Comparison of ENCODE assay signal across 8 cellular contexts in the genomic region with DNA sequence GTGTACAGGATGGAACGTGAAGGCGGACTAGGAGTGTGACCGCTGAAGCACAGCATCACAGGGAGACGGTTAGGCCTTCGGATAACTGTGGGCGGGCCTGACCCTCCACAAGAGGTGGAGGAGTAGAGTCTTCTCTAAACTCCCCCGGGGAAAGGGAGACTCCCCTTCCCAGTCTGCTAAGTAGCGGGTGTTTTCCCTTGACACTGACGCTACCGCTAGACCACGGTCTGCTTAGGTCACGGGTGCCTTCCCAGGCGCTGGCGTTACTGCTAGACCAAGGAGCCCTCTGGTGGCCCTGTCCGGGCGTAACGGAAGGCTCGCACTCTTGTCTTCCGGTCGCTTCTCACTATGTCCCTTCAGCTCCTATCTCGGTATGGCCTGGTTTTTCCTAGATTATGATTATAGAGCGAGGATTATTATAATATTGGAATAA. TPM values are rescaled to one million over a fixed set of nuclear protein-coding genes. Genes with fewer than 3 reads are reported as not detected.
DNase-seq lines count a peak whose midpoint lies in the region; ATAC-seq and TF ChIP-seq lines count a peak whose summit lies in the region.
"Not testable (repeated sequence)": the region's sequence is repeated elsewhere in the genome, so short reads cannot be mapped to it uniquely, and the experiment has no call there.

No MANE protein-coding gene starts in this region.

- TF ChIP-seq CTCF in CD4-positive, alpha-beta T cell (IDR thresholded peaks at IDR 0.05) = not testable (repeated sequence)
- TF ChIP-seq CTCF in fibroblast of the aortic adventitia (IDR thresholded peaks at IDR 0.05; ENCODE audit: insufficient read depth, low read length) = peak; percentile 12

- not testable (repeated sequence) for H3K27me3 Mint-ChIP-seq in CD4-positive, alpha-beta T cell; activated naive CD4-positive, alpha-beta T cell treated with anti-CD3 and anti-CD28 coated beads, Interleukin-2, amount 10 ng/mL, durations not matched to agents 7 days and 5 days

- H3K27ac Mint-ChIP-seq in CD4-positive, alpha-beta T cell = peak overlapping the region; percentile 69
- peak overlapping the region; percentile 85 for H3K27ac Mint-ChIP-seq in activated naive CD4-positive, alpha-beta T cell treated with anti-CD3 and anti-CD28 coated beads, Interleukin-2, amount 10 ng/mL, durations not matched to agents 7 days and 5 days

- H3K4me1 Mint-ChIP-seq in CD4-positive, alpha-beta T cell (ENCODE audit: low read depth) = peaks cover 11% of the 10 kb centered on the region
- H3K4me1 Mint-ChIP-seq in activated naive CD4-positive, alpha-beta T cell treated with anti-CD3 and anti-CD28 coated beads, Interleukin-2, amount 10 ng/mL, durations not matched to agents 7 days and 5 days = peaks cover 17% of the 10 kb centered on the region

- POLR2A ChIA-PET in CD4-positive, alpha-beta T cell (lab: Charles Lee) = interaction anchor here (1.5 to 1.7 kb wide), 2 partner anchors 106 to 130 kb away, joined by 5 to 6 read pairs; partner anchors contain the start of genes AURKAIP1 and CCNL2

- not testable (repeated sequence) for H3K27me3 ChIP-seq in CD4-positive, alpha-beta T cell (ENCODE audit: control insufficient read depth, insufficient read depth, low read length); SJCRH30

- peak overlapping the region; percentile 80 for H3K4me3 Mint-ChIP-seq in CD4-positive, alpha-beta T cell
- H3K4me3 Mint-ChIP-seq in activated naive CD4-positive, alpha-beta T cell treated with anti-CD3 and anti-CD28 coated beads, Interleukin-2, amount 10 ng/mL, durations not matched to agents 7 days and 5 days = peak overlapping the region; percentile 47

- H3K36me3 Mint-ChIP-seq in CD4-positive, alpha-beta T cell (ENCODE audit: low read depth); activated naive CD4-positive, alpha-beta T cell treated with anti-CD3 and anti-CD28 coated beads, Interleukin-2, amount 10 ng/mL, durations not matched to agents 7 days and 5 days: not testable (repeated sequence)

- not testable (repeated sequence) for H3K27ac ChIP-seq in CD4-positive, alpha-beta T cell (ENCODE audit: low read depth, low read length); SJCRH30

- H3K4me3 ChIP-seq in SJCRH30 = peak overlapping the region; percentile 39
- not testable (repeated sequence) for H3K4me3 ChIP-seq in fibroblast of the aortic adventitia (ENCODE audit: low read depth, low read length)

- CTCF ChIA-PET in CD4-positive, alpha-beta T cell (lab: Charles Lee) = interaction anchor here (0.8 to 1.5 kb wide), 5 partner anchors 25 to 134 kb away, joined by 3 to 4 read pairs (median 4); no protein-coding TSS in a partner anchor
- CTCF ChIA-PET in activated naive CD4-positive, alpha-beta T cell treated with anti-CD3 and anti-CD28 coated beads, Interleukin-2, amount 10 ng/mL, durations not matched to agents 7 days and 5 days (lab: Charles Lee) = interaction anchor here (1.2 to 2.2 kb wide), 7 partner anchors 41 to 134 kb away, joined by 3 to 8 read pairs (median 4); partner anchors contain the start of gene CCNL2

- H3K4me1 ChIP-seq in SJCRH30 = not testable (repeated sequence)

- ATAC-seq in CD4-positive, alpha-beta T cell (ENCODE audit: poor library complexity) = peak; percentile 28
- ATAC-seq in GM21723 (IDR thresholded peaks at IDR 0.05; ENCODE audit: unreplicated experiment) = peak; percentile 48

- intact Hi-C loops in CD4-positive, alpha-beta T cell (cut with DNase I, micrococcal nuclease) = not testable (repeated sequence)

- not testable (repeated sequence) for H3K9me3 Mint-ChIP-seq in CD4-positive, alpha-beta T cell; activated naive CD4-positive, alpha-beta T cell treated with anti-CD3 and anti-CD28 coated beads, Interleukin-2, amount 10 ng/mL, durations not matched to agents 7 days and 5 days

- not testable (repeated sequence) for H3K36me3 ChIP-seq in SJCRH30

- H3K9me3 ChIP-seq in CD4-positive, alpha-beta T cell (ENCODE audit: control insufficient read depth, low read length); SJCRH30 (replicated peaks): not testable (repeated sequence)

- peak in 1 of 10 experiments; percentile 6 for DNase-seq in CD4-positive, alpha-beta T cell
- peak; percentile 4 to 67 (median 59) for DNase-seq in NCI-H1417 (lab: John Stamatoyannopoulos, UW)
- DNase-seq in SJCRH30 = peak; percentile 64 to 69
- DNase-seq in activated naive CD4-positive, alpha-beta T cell treated with anti-CD3 and anti-CD28 coated beads, Interleukin-2, amount 10 ng/mL, durations not matched to agents 7 days and 5 days = peak; percentile 39
- DNase-seq in fibroblast of the aortic adventitia (ENCODE audit: low read depth) = peak; percentile 16
- DNase-seq in midbrain (lab: John Stamatoyannopoulos, UW) = peak; percentile 58
- DNase-seq in stimulated activated CD4-positive, alpha-beta T cell treated with anti-CD3 and anti-CD28 coated beads, Interleukin-4, amount 100 ng/mL, for 48 hours (ENCODE audit: low read depth in 2 of 2) = peak; percentile 15 to 25

RNA-seq across cellular contexts. Expression of gene ATAD3A, which starts 6.6 kb away (rescaled TPM):
- total RNA-seq in CD4-positive, alpha-beta T cell = 10 to 100 TPM; 17.0 to 19.5 TPM
- 72.6 and 74.7 TPM in 2 replicates for total RNA-seq in SJCRH30 (2014; rRNA removed; shearing (Covaris generic))
- total RNA-seq in fibroblast of the aortic adventitia (ENCODE audit: low replicate concordance) = 28.0 and 35.6 TPM in 2 replicates

RNA-seq across cellular contexts. Expression of gene ATAD3B, which starts 33.8 kb away (rescaled TPM):
- 10 to 100 TPM; 44.3 to 49.1 TPM for total RNA-seq in CD4-positive, alpha-beta T cell
- total RNA-seq in SJCRH30 (2014; rRNA removed; shearing (Covaris generic)) = 53.1 and 55.5 TPM in 2 replicates
- 5.2 and 15.7 TPM in 2 replicates for total RNA-seq in fibroblast of the aortic adventitia (ENCODE audit: low replicate concordance)

RNA-seq across cellular contexts. Expression of gene TMEM240, which starts 35.0 kb away (rescaled TPM):
- total RNA-seq in CD4-positive, alpha-beta T cell = 1 to 10 TPM in 1 of 2 experiments, under 1 TPM in 1; 0.75 to 1.5 TPM
- 1.5 and 1.9 TPM in 2 replicates for total RNA-seq in SJCRH30 (2014; rRNA removed; shearing (Covaris generic))
- total RNA-seq in fibroblast of the aortic adventitia (ENCODE audit: low replicate concordance) = 0.82 and 3.6 TPM in 2 replicates

RNA-seq across cellular contexts. Expression of gene ATAD3C, which starts 55.9 kb away (rescaled TPM):
- total RNA-seq in CD4-positive, alpha-beta T cell = under 1 TPM; 0.28 to 0.74 TPM
- 0.20 TPM in 1 of 2 replicates, not detected in the other for total RNA-seq in SJCRH30 (2014; rRNA removed; shearing (Covaris generic))
- total RNA-seq in fibroblast of the aortic adventitia (ENCODE audit: low replicate concordance) = under 0.01 TPM in 1 of 2 replicates, not detected in the other
